ENCODE assay signal across 1 cellular context in genomic region chr1:153356392-153357075, GRCh38.
TF ChIP-seq lines count a peak whose summit lies in the region.

No MANE protein-coding gene starts in this region.

TF ChIP-seq in WTC11, 78 proteins besides CTCF, POLR2A, EP300 and RAD21 (continued from another document):
- TF ChIP-seq TP53 (CRISPR knock-in tag; IDR thresholded peaks at IDR 0.05) (no peak), IRF2 (CRISPR knock-in tag; IDR thresholded peaks at IDR 0.05; ENCODE audit: borderline replicate concordance, low read depth) (no peak), ATF2 (CRISPR knock-in tag; IDR thresholded peaks at IDR 0.05; ENCODE audit: borderline replicate concordance, low read depth) (no peak), MLX (CRISPR knock-in tag; IDR thresholded peaks at IDR 0.05) (no peak), RELA (CRISPR knock-in tag; IDR thresholded peaks at IDR 0.05; ENCODE audit: borderline replicate concordance) (no peak), AFF4 (CRISPR knock-in tag; IDR thresholded peaks at IDR 0.05; ENCODE audit: borderline replicate concordance) (no peak), ZNF512 (CRISPR knock-in tag; IDR thresholded peaks at IDR 0.05; ENCODE audit: borderline replicate concordance) (no peak), MXD4 (CRISPR knock-in tag; IDR thresholded peaks at IDR 0.05; ENCODE audit: borderline replicate concordance) (no peak), JUN (CRISPR knock-in tag; IDR thresholded peaks at IDR 0.05) (no peak)
